8 cellular contexts compared by ENCODE assay signal in the genomic region with DNA sequence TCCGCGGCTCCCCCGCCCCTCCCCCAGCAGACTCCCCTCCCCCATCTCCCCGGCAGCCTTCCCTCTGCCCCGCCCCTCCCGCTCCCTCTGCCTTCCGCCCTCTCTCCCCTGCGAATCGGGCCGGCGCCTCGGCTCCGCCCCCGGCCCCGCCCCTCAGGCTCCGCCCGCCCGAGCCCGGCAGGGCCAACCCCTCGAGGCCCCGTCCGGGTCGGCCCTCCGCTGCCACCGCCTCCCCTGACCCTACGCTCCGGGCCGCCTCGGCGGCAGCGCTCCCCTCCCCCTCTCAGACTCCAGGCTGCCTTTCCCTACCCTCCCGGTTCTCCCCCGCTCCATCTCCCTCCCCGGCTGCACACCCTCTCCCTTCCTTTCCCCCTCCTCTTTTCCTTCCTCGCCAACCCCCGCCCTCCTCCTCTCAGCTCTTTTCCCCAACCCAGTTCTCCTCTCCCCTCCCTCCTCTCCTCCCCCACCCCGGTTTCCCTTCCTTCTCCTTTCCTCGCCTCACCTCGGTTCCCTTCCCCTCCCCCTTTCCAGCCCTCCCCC. TPM values are rescaled to one million over a fixed set of nuclear protein-coding genes. Genes with fewer than 3 reads are reported as not detected.
DNase-seq lines count a peak whose midpoint lies in the region; ATAC-seq and TF ChIP-seq lines count a peak whose summit lies in the region.

No MANE protein-coding gene starts in this region.

- peak; percentile 90 for DNase-seq in DND-41
- peak; percentile 34 for DNase-seq in KG1 (lab: John Stamatoyannopoulos, UW)
- DNase-seq in RPMI7951 (ENCODE audit: low read depth) = peak; percentile 81
- DNase-seq in activated effector memory CD4-positive, alpha-beta T cell treated with Interleukin-2 at 50 U/mL for 16 hours = peak; percentile 83
- DNase-seq in foreskin keratinocyte = peak; percentile 47 to 74
- DNase-seq in stomach = peak; percentile 95

- peaks cover 13% of the 10 kb centered on the region for H4K20me1 ChIP-seq in DND-41 (ENCODE audit: insufficient read depth, low read length)

- WGBS in stomach, 5 donors = 0 to 3% (median 1%) methylated on average over 13 to 39 of the region's 39 CpGs

- TF ChIP-seq CTCF in DND-41 (IDR thresholded peaks at IDR 0.05; ENCODE audit: borderline replicate concordance, extremely low read depth, low read length, poor library complexity, severe bottlenecking) (no peak), foreskin keratinocyte (conservative IDR thresholded peaks at IDR 0.05) (no peak), stomach (IDR thresholded peaks at IDR 0.05) (no peak)

- H3K36me3 ChIP-seq in DND-41 (ENCODE audit: insufficient read depth, low read length) (no peaks in the 10 kb centered on the region; the same call in 1 of the 2 replicates), neuron (ENCODE audit: insufficient read depth, low read length) (peaks cover 6% of the 10 kb centered on the region), stomach (peaks cover 9 to 41% (median 33%) of the 10 kb centered on the region in 4 donors)

- H3K79me2 ChIP-seq in DND-41 (ENCODE audit: insufficient read depth, low read length) = no peaks in the 10 kb centered on the region

- H3K9me3 ChIP-seq in DND-41 (ENCODE audit: insufficient read depth, low read length, severe bottlenecking) (no peaks in the 10 kb centered on the region), neuron (ENCODE audit: low read length) (no peaks in the 10 kb centered on the region), stomach (no peaks in the 10 kb centered on the region)

- intact Hi-C loops in stomach (cut with DNase I; ENCODE audit: low total_unique reads) = no loop called here

- peak overlapping the region; percentile 76 for H3K4me2 ChIP-seq in DND-41 (ENCODE audit: insufficient read depth, low read length)

- TF ChIP-seq POLR2A in stomach (IDR thresholded peaks at IDR 0.05) = no peak

- H2AFZ ChIP-seq in DND-41 (ENCODE audit: low read depth, low read length) = peak overlapping the region; percentile 81
- no peak overlapping the region for H2AFZ ChIP-seq in neuron (ENCODE audit: low read depth, low read length)

- H3K4me1 ChIP-seq in DND-41 (ENCODE audit: insufficient read depth, low read length) (peaks cover 23% of the 10 kb centered on the region), foreskin keratinocyte (no peaks in the 10 kb centered on the region), neuron (ENCODE audit: insufficient read depth, low read length) (peaks cover 36% of the 10 kb centered on the region), stomach (peaks cover 22 to 58% (median 39%) of the 10 kb centered on the region in 4 donors)

- H3K27ac ChIP-seq in DND-41 (ENCODE audit: low read length) = peak overlapping the region; percentile 74
- H3K27ac ChIP-seq in foreskin keratinocyte = no peak overlapping the region
- H3K27ac ChIP-seq in stomach = peak overlapping the region; percentile 69 to 91 (median 87)

- peak; percentile 88 for ATAC-seq in DND-41 (ENCODE audit: insufficient read depth, low read depth)
- ATAC-seq in GM21737 (IDR thresholded peaks at IDR 0.05; ENCODE audit: unreplicated experiment) = peak; percentile 95
- ATAC-seq in foreskin keratinocyte = peak; percentile 90

- peak overlapping the region; percentile 54 for H3K9ac ChIP-seq in DND-41 (ENCODE audit: low read depth, low read length)

- peak overlapping the region; percentile 49 to 86 for H3K4me3 ChIP-seq in DND-41 (ENCODE audit: low read depth in 1 of 2, low read length in 2 of 2)
- H3K4me3 ChIP-seq in neuron (ENCODE audit: low read length) = peak overlapping the region; percentile 40
- H3K4me3 ChIP-seq in stomach = peak overlapping the region; percentile 70 to 78 (median 78)

- peaks cover 23% of the 10 kb centered on the region for H3K27me3 ChIP-seq in DND-41 (ENCODE audit: insufficient read depth, low read length, poor library complexity)
- H3K27me3 ChIP-seq in foreskin keratinocyte = peaks cover 74% of the 10 kb centered on the region
- no peaks in the 10 kb centered on the region for H3K27me3 ChIP-seq in neuron (ENCODE audit: insufficient read depth, low read length)
- peaks cover 0 to 9% (median 0%) of the 10 kb centered on the region in 3 donors for H3K27me3 ChIP-seq in stomach

- no peak for TF ChIP-seq EP300 in stomach (IDR thresholded peaks at IDR 0.05)

RNA-seq across cellular contexts. Expression of gene ZNF467, which starts 1.6 kb away (rescaled TPM):
- total RNA-seq in RPMI7951 (2014; rRNA removed; shearing (Covaris generic)) = not detected in 2 replicates
- 0.35 and 0.48 TPM in 2 replicates for total RNA-seq in foreskin keratinocyte
- polyA plus RNA-seq in foreskin keratinocyte = 0.48 and 0.66 TPM in 2 replicates
- 10 to 100 TPM in 2 of 5 donors, 1 to 10 TPM in 2, not detected in 1; 3.1 to 14.2 (median 9.9) TPM for total RNA-seq in stomach
- 10 to 100 TPM in 2 of 3 donors, 1 to 10 TPM in 1; 9.4 to 16.4 (median 12.2) TPM for polyA plus RNA-seq in stomach

Comparison
In these comparisons a context has a peak if more than half of its experiments do, and no peak if none do; other contexts are left out.
1. DNase-seq: peak in every context shown above with its lines; median percentile 95 in stomach; 90 in DND-41; 83 in activated effector memory CD4-positive, alpha-beta T cell treated with Interleukin-2 at 50 U/mL for 16 hours; 81 in RPMI7951; 60 in foreskin keratinocyte; 34 in KG1.